Comparison of ENCODE assay signal across 1 cellular context in genomic region chr11:15189189-15189588, GRCh38.
TF ChIP-seq lines count a peak whose summit lies in the region.

No MANE protein-coding gene starts in this region.

TF ChIP-seq in HEK293, 187 proteins besides CTCF, POLR2A, EP300 and RAD21 (continued from another document):
- TF ChIP-seq ZNF518A (tag by site-specific recombination; conservative IDR thresholded peaks at IDR 0.05; ENCODE audit: low read depth) (peak; percentile 78), ZXDB (tag by site-specific recombination; IDR thresholded peaks at IDR 0.05) (peak; percentile 39; the same call in 1 of the 2 replicates), ZNF140 (tag by site-specific recombination; IDR thresholded peaks at IDR 0.05) (peak; percentile 28; the same call in 1 of the 2 replicates), ZNF112 (tag by site-specific recombination; IDR thresholded peaks at IDR 0.05) (no peak), ZNF202 (tag by site-specific recombination; IDR thresholded peaks at IDR 0.05; ENCODE audit: borderline replicate concordance) (0 out of 2 replicates have a peak, but pooled peaks have one; percentile 32), ZNF623 (tag by site-specific recombination; IDR thresholded peaks at IDR 0.05) (peak; percentile 51), REST (tag by site-specific recombination; IDR thresholded peaks at IDR 0.05) (peak; percentile 45; the same call in 1 of the 2 replicates), ZNF2 (tag by site-specific recombination; IDR thresholded peaks at IDR 0.05) (no peak), ZNF169 (tag by site-specific recombination; IDR thresholded peaks at IDR 0.05) (no peak), ZNF433 (tag by site-specific recombination; IDR thresholded peaks at IDR 0.05; ENCODE audit: low read depth) (0 out of 2 replicates have a peak, but pooled peaks have one; percentile 46), ZNF394 (tag by site-specific recombination; IDR thresholded peaks at IDR 0.05; ENCODE audit: borderline replicate concordance) (peak; percentile 81; the same call in 1 of the 2 replicates), ZNF560 (tag by site-specific recombination; IDR thresholded peaks at IDR 0.05; ENCODE audit: borderline replicate concordance) (peak; percentile 42; the same call in 1 of the 2 replicates), ZNF555 (tag by site-specific recombination; conservative IDR thresholded peaks at IDR 0.05) (peak; percentile 66), ZBTB11 (tag by site-specific recombination; conservative IDR thresholded peaks at IDR 0.05; ENCODE audit: low read depth) (peak; percentile 54; the same call in 1 of the 2 replicates), ZBTB8A (tag by site-specific recombination; IDR thresholded peaks at IDR 0.05) (peak; percentile 41; the same call in 1 of the 2 replicates)
